In genomic region chr1:91732291-91732953, GRCh38 we compare ENCODE assay signal across 8 cellular contexts.
DNase-seq lines count a peak whose midpoint lies in the region; ATAC-seq and TF ChIP-seq lines count a peak whose summit lies in the region.

No MANE protein-coding gene starts in this region.

- TF ChIP-seq CTCF in AG04450 (IDR thresholded peaks at IDR 0.05; ENCODE audit: low read depth, low read length), result no peak

- no peaks in the 10 kb centered on the region for H3K27me3 ChIP-seq in AG04450 (ENCODE audit: control insufficient read depth, insufficient read depth, low read length)

- peak overlapping the region; percentile 93 for H3K27ac Mint-ChIP-seq in T-helper 17 cell

- H3K4me3 Mint-ChIP-seq in T-helper 17 cell, result no peak overlapping the region

- H3K4me1 Mint-ChIP-seq in T-helper 17 cell, result peaks cover 46% of the 10 kb centered on the region

- no peaks in the 10 kb centered on the region for H3K27me3 Mint-ChIP-seq in T-helper 17 cell

- H3K36me3 Mint-ChIP-seq in T-helper 17 cell (ENCODE audit: low read depth), result peaks cover 7% of the 10 kb centered on the region

- DNase-seq in AG04450 (ENCODE audit: low read depth, low spot score) (peak; percentile 63), H4 (ENCODE audit: low spot score) (peak; percentile 81), T-helper 17 cell (no peak), glomerular visceral epithelial cell (ENCODE audit: extremely low spot score) (peak; percentile 93), nucleus accumbens (lab: John Stamatoyannopoulos, UW) (no peak), middle frontal gyrus (ENCODE audit: extremely low spot score, low spot score) (no peak), NCI-H1092 (lab: John Stamatoyannopoulos, UW) (no peak)
- DNase-seq in stimulated activated naive CD8-positive, alpha-beta T cell treated with anti-CD3 and anti-CD28 coated beads, Interleukin-15, Interleukin-2, amounts not matched to agents 100 U/mL and 50 U/mL, for 24 hours, result peak; percentile 54

- no peak overlapping the region for H3K4me3 ChIP-seq in AG04450 (ENCODE audit: low read depth, low read length)

- H3K9me3 ChIP-seq in AG04450 (ENCODE audit: control insufficient read depth, insufficient read depth, low read length), result no peaks in the 10 kb centered on the region
- no peaks in the 10 kb centered on the region for H3K9me3 ChIP-seq in T-helper 17 cell (ENCODE audit: control insufficient read depth, low read length, poor library complexity, severe bottlenecking)

- no peak for ATAC-seq in T-helper 17 cell
- ATAC-seq in stimulated activated naive CD8-positive, alpha-beta T cell treated with anti-CD3 and anti-CD28 coated beads, Interleukin-15, Interleukin-2, amounts not matched to agents 100 U/mL and 50 U/mL, for 24 hours, result peak; percentile 64

- CTCF ChIA-PET in AG04450 (lab: Charles Lee), result interaction anchor here (0.5 to 1.5 kb wide), 2 partner anchors 221 to 418 kb away, joined by 3 read pairs; no protein-coding TSS in a partner anchor

- POLR2A ChIA-PET in AG04450 (lab: Yijun Ruan, JAX), result no interaction called here

- peak overlapping the region; percentile 59 for H3K27ac ChIP-seq in AG04450 (ENCODE audit: low read depth, low read length)

Comparison
In these comparisons a context has a peak if more than half of its experiments do, and no peak if none do; other contexts are left out.
1. DNase-seq: peak in AG04450 (single experiment), H4 (single experiment), glomerular visceral epithelial cell (single experiment) and stimulated activated naive CD8-positive, alpha-beta T cell treated with anti-CD3 and anti-CD28 coated beads, Interleukin-15, Interleukin-2, amounts not matched to agents 100 U/mL and 50 U/mL, for 24 hours (single experiment); none in T-helper 17 cell (0 of 3), nucleus accumbens (0 of 56), middle frontal gyrus (single experiment) and NCI-H1092 (single experiment).